In genomic region chr19:31232871-31233270, GRCh38 we compare ENCODE assay signal across 20 cellular contexts.
DNase-seq lines count a peak whose midpoint lies in the region; ATAC-seq and TF ChIP-seq lines count a peak whose summit lies in the region.
"Had no signal": no experiment of that assay in that cellular context is flagged by ENCODE, and none has a peak within 500 bp of the region (broad histone marks: within the 10 kb centered on the region; RNA-seq: fewer than 3 reads in every experiment).

No MANE protein-coding gene starts in this region.

- DNase-seq in GM03348 (ENCODE audit: low spot score) (peak; percentile 72), SJSA1 (ENCODE audit: low read depth in 1 of 2, low spot score in 2 of 2) (peak in 1 of 2 experiments; percentile 49), epithelial cell of esophagus (ENCODE audit: low read depth) (peak; percentile 67), skeletal muscle cell (ENCODE audit: low read depth) (peak; percentile 92), D341Med (ENCODE audit: low spot score) (no peak), left ventricle myocardium superior (no peak)
- DNase-seq: activated B cell treated with CpG ODN at 0.5 μM for 24 hours; activated CD8-positive, alpha-beta memory T cell treated with anti-CD3 and anti-CD28 coated beads, Interleukin-2, amount 50 U/mL, for 48 hours; activated naive CD4-positive, alpha-beta T cell treated with anti-CD3 and anti-CD28 coated beads, Interleukin-2, amount 10 ng/mL, durations not matched to agents 7 days and 5 days; Caco-2; GF-D8; left ventricle myocardium inferior; naive thymus-derived CD4-positive, alpha-beta T cell; NCI-H1930; NCI-H748 treated with DMSO at 0.1 percent for 48 hours; psoas muscle; substantia nigra; T-helper 1 cell had no signal

- H3K36me3 ChIP-seq in SJSA1, result no peaks in the 10 kb centered on the region
- H3K36me3 ChIP-seq: left ventricle myocardium inferior had no signal

- no peaks in the 10 kb centered on the region for H3K27me3 ChIP-seq in SJSA1 (replicated peaks)

- no peak overlapping the region for H3K4me3 ChIP-seq in SJSA1
- H3K4me3 ChIP-seq in epithelial cell of esophagus (ENCODE audit: low read length), result no peak overlapping the region
- no peak overlapping the region for H3K4me3 ChIP-seq in skeletal muscle cell (ENCODE audit: low read depth, low read length)
- H3K4me3 ChIP-seq: left ventricle myocardium inferior, psoas muscle had no signal

- no peak overlapping the region for H3K4me3 Mint-ChIP-seq in activated T-helper 17 cell treated with anti-CD3 and anti-CD28 coated beads, Interleukin-2, amount 50 U/mL, for 72 hours
- H3K4me3 Mint-ChIP-seq: activated B cell treated with CpG ODN at 0.5 μM for 24 hours; activated naive CD4-positive, alpha-beta T cell treated with anti-CD3 and anti-CD28 coated beads, Interleukin-2, amount 10 ng/mL, durations not matched to agents 7 days and 5 days; naive thymus-derived CD4-positive, alpha-beta T cell had no signal

- peak overlapping the region; percentile 5 for H3K27ac ChIP-seq in SJSA1
- H3K27ac ChIP-seq: epithelial cell of prostate, left ventricle myocardium inferior, psoas muscle had no signal

- H3K9me3 ChIP-seq in SJSA1 (replicated peaks), result no peaks in the 10 kb centered on the region
- H3K9me3 ChIP-seq: left ventricle myocardium inferior, psoas muscle had no signal

- TF ChIP-seq CTCF in epithelial cell of esophagus (IDR thresholded peaks at IDR 0.05; ENCODE audit: insufficient read depth, low read depth, low read length, missing control alignments), result no peak

- H3K27ac Mint-ChIP-seq in activated T-helper 17 cell treated with anti-CD3 and anti-CD28 coated beads, Interleukin-2, amount 50 U/mL, for 72 hours, result no peak overlapping the region
- H3K27ac Mint-ChIP-seq: activated B cell treated with CpG ODN at 0.5 μM for 24 hours; activated naive CD4-positive, alpha-beta T cell treated with anti-CD3 and anti-CD28 coated beads, Interleukin-2, amount 10 ng/mL, durations not matched to agents 7 days and 5 days; naive thymus-derived CD4-positive, alpha-beta T cell had no signal

- no peaks in the 10 kb centered on the region for H3K36me3 Mint-ChIP-seq in activated T-helper 17 cell treated with anti-CD3 and anti-CD28 coated beads, Interleukin-2, amount 50 U/mL, for 72 hours (ENCODE audit: low read depth)
- H3K36me3 Mint-ChIP-seq: activated naive CD4-positive, alpha-beta T cell treated with anti-CD3 and anti-CD28 coated beads, Interleukin-2, amount 10 ng/mL, durations not matched to agents 7 days and 5 days had no signal

- no peaks in the 10 kb centered on the region for H3K4me1 Mint-ChIP-seq in activated T-helper 17 cell treated with anti-CD3 and anti-CD28 coated beads, Interleukin-2, amount 50 U/mL, for 72 hours
- H3K4me1 Mint-ChIP-seq: activated B cell treated with CpG ODN at 0.5 μM for 24 hours; activated naive CD4-positive, alpha-beta T cell treated with anti-CD3 and anti-CD28 coated beads, Interleukin-2, amount 10 ng/mL, durations not matched to agents 7 days and 5 days had no signal

- H3K4me1 ChIP-seq in SJSA1 (replicated peaks), result peaks cover 14% of the 10 kb centered on the region
- H3K4me1 ChIP-seq: Caco-2, left ventricle myocardium inferior, psoas muscle had no signal

- ATAC-seq in activated T-helper 17 cell treated with anti-CD3 and anti-CD28 coated beads, Interleukin-2, amount 50 U/mL, for 72 hours (replicated peaks), result no peak
- ATAC-seq in left ventricle myocardium superior, result no peak
- ATAC-seq: naive thymus-derived CD4-positive, alpha-beta T cell; psoas muscle had no signal

- H3K9me3 Mint-ChIP-seq in activated T-helper 17 cell treated with anti-CD3 and anti-CD28 coated beads, Interleukin-2, amount 50 U/mL, for 72 hours, result no peaks in the 10 kb centered on the region
- H3K9me3 Mint-ChIP-seq: activated naive CD4-positive, alpha-beta T cell treated with anti-CD3 and anti-CD28 coated beads, Interleukin-2, amount 10 ng/mL, durations not matched to agents 7 days and 5 days had no signal

- peaks cover 6% of the 10 kb centered on the region for H3K27me3 Mint-ChIP-seq in activated T-helper 17 cell treated with anti-CD3 and anti-CD28 coated beads, Interleukin-2, amount 50 U/mL, for 72 hours
- H3K27me3 Mint-ChIP-seq: activated B cell treated with CpG ODN at 0.5 μM for 24 hours had no signal

- intact Hi-C loops in left ventricle myocardium superior (cut with micrococcal nuclease), result no loop called here

Comparison
In these comparisons a context has a peak if more than half of its experiments do, and no peak if none do; other contexts are left out.
1. DNase-seq: peak in GM03348 (single experiment), epithelial cell of esophagus (single experiment) and skeletal muscle cell (single experiment); none in D341Med (single experiment) and left ventricle myocardium superior (single experiment).